Comparison of ENCODE assay signal across 31 cellular contexts in genomic region chr20:21684671-21685070, GRCh38. TPM values are rescaled to one million over a fixed set of nuclear protein-coding genes. Genes with fewer than 3 reads are reported as not detected.
"Had no signal": no experiment of that assay in that cellular context is flagged by ENCODE, and none has a peak within 500 bp of the region (broad histone marks: within the 10 kb centered on the region; RNA-seq: fewer than 3 reads in every experiment).

No MANE protein-coding gene starts in this region.

- H3K36me3 ChIP-seq: adrenal gland, ascending aorta, brain microvascular endothelial cell, left ventricle myocardium inferior, ovary, transverse colon had no signal

- H3K4me1 ChIP-seq: adrenal gland, ascending aorta, foreskin keratinocyte, left ventricle myocardium inferior, transverse colon had no signal

- H3K4me1 Mint-ChIP-seq: natural killer cell; stimulated activated naive B cell treated with anti-CD40 and anti-IgM and Interleukin-4, amounts not matched to agents 10 μg/mL and 1 μg/mL and 100 μg/mL, for 72 hours had no signal

- H3K4me3 ChIP-seq: adrenal gland, ascending aorta, left ventricle myocardium inferior, ovary, transverse colon had no signal

- H3K27ac Mint-ChIP-seq: activated naive CD8-positive, alpha-beta T cell; activated T-helper 2 cell treated with anti-CD3 and anti-CD28 coated beads, Interferon-gamma antibody, Interleukin-2, Interleukin-4, amounts not matched to agents 10 μg/mL and 5 μg/mL and 100 μg/mL, durations not matched to agents 14 hours and 24 hours and 36 hours; dendritic cell treated with granulocyte-macrophage colony-stimulating factor and Interleukin-4, amounts not matched to agents 40 ng/mL and 50 ng/mL, for 4 days; natural killer cell; stimulated activated naive B cell treated with anti-CD40 and anti-IgM and Interleukin-4, amounts not matched to agents 10 μg/mL and 1 μg/mL and 100 μg/mL, for 72 hours had no signal

- H3K9me3 ChIP-seq: adrenal gland, ascending aorta, left ventricle myocardium inferior, ovary, transverse colon had no signal

- DNase-seq: activated CD4-positive, alpha-beta T cell treated with anti-CD3 and anti-CD28 coated beads for 4 hours; activated CD4-positive, alpha-beta T cell treated with anti-CD3 and anti-CD28 coated beads, Interleukin-2, amount 50 U/mL, for 48 hours; activated CD4-positive, CD25-positive, alpha-beta regulatory T cell; activated CD8-positive, alpha-beta memory T cell treated with anti-CD3 and anti-CD28 coated beads, Interleukin-2, amount 50 U/mL, for 48 hours; activated naive CD4-positive, alpha-beta T cell; activated T-cell treated with anti-CD3 and anti-CD28 coated beads, Interleukin-2, amount 50 U/mL, for 4 hours; adrenal gland; brain microvascular endothelial cell; caudate nucleus; effector CD4-positive, alpha-beta T cell; foreskin keratinocyte; kidney glomerular epithelial cell; left ventricle myocardium inferior; midbrain; natural killer cell; ovary; small intestine; stimulated activated CD4-positive, alpha-beta T cell treated with anti-CD3 and anti-CD28 coated beads, Interleukin-15, amount 100 ng/mL, for 24 hours; stimulated activated naive B cell treated with anti-CD40 and anti-IgM and Interleukin-4, amounts not matched to agents 10 μg/mL and 1 μg/mL and 100 μg/mL, for 72 hours; T1000; transverse colon had no signal

- ATAC-seq: activated T-cell treated with anti-CD3 and anti-CD28 coated beads, Interleukin-2, amount 50 U/mL, for 4 hours; foreskin keratinocyte; natural killer cell; sciatic nerve; stimulated activated naive B cell treated with anti-CD40 and anti-IgM and Interleukin-4, amounts not matched to agents 10 μg/mL and 1 μg/mL and 100 μg/mL, for 72 hours had no signal

- H3K36me3 Mint-ChIP-seq: activated naive CD8-positive, alpha-beta T cell; natural killer cell; stimulated activated naive B cell treated with anti-CD40 and anti-IgM and Interleukin-4, amounts not matched to agents 10 μg/mL and 1 μg/mL and 100 μg/mL, for 72 hours had no signal

- H3K9me3 Mint-ChIP-seq: activated T-cell treated with anti-CD3 and anti-CD28 coated beads, Interleukin-2, amount 50 U/mL, for 4 hours; activated T-helper 2 cell treated with anti-CD3 and anti-CD28 coated beads, Interferon-gamma antibody, Interleukin-2, Interleukin-4, amounts not matched to agents 10 μg/mL and 5 μg/mL and 100 μg/mL, durations not matched to agents 14 hours and 24 hours and 36 hours; dendritic cell treated with granulocyte-macrophage colony-stimulating factor and Interleukin-4, amounts not matched to agents 40 ng/mL and 50 ng/mL, for 4 days; natural killer cell had no signal

- H3K4me3 Mint-ChIP-seq: activated naive CD8-positive, alpha-beta T cell; activated T-cell treated with anti-CD3 and anti-CD28 coated beads, Interleukin-2, amount 50 U/mL, for 4 hours; dendritic cell treated with granulocyte-macrophage colony-stimulating factor and Interleukin-4, amounts not matched to agents 40 ng/mL and 50 ng/mL, for 4 days; natural killer cell; stimulated activated naive B cell treated with anti-CD40 and anti-IgM and Interleukin-4, amounts not matched to agents 10 μg/mL and 1 μg/mL and 100 μg/mL, for 72 hours had no signal

- H3K27me3 ChIP-seq: ascending aorta, brain microvascular endothelial cell, foreskin keratinocyte, ovary, transverse colon had no signal

- H3K27ac ChIP-seq: adrenal gland, ascending aorta, brain microvascular endothelial cell, foreskin keratinocyte, left ventricle myocardium inferior, ovary, transverse colon had no signal

RNA-seq across cellular contexts. Expression of gene PAX1, which starts 20.8 kb away (rescaled TPM):
- total RNA-seq: activated CD8-positive, alpha-beta memory T cell treated with anti-CD3 and anti-CD28 coated beads for 36 hours; activated T-cell treated with anti-CD3 and anti-CD28 coated beads, Interleukin-2, amount 50 U/mL, for 4 hours; activated T-helper 2 cell treated with anti-CD3 and anti-CD28 coated beads, Interferon-gamma antibody, Interleukin-2, Interleukin-4, amounts not matched to agents 10 μg/mL and 5 μg/mL and 100 μg/mL, durations not matched to agents 14 hours and 24 hours and 36 hours; adrenal gland; ascending aorta; foreskin keratinocyte; glomerular endothelial cell; left ventricle myocardium inferior; lung microvascular endothelial cell; natural killer cell; ovary; pulmonary artery endothelial cell; temporal lobe; transverse colon had no signal
- polyA plus RNA-seq: adrenal gland, foreskin keratinocyte, ovary, small intestine had no signal
